ENCODE assay signal across 31 cellular contexts in the genomic region with DNA sequence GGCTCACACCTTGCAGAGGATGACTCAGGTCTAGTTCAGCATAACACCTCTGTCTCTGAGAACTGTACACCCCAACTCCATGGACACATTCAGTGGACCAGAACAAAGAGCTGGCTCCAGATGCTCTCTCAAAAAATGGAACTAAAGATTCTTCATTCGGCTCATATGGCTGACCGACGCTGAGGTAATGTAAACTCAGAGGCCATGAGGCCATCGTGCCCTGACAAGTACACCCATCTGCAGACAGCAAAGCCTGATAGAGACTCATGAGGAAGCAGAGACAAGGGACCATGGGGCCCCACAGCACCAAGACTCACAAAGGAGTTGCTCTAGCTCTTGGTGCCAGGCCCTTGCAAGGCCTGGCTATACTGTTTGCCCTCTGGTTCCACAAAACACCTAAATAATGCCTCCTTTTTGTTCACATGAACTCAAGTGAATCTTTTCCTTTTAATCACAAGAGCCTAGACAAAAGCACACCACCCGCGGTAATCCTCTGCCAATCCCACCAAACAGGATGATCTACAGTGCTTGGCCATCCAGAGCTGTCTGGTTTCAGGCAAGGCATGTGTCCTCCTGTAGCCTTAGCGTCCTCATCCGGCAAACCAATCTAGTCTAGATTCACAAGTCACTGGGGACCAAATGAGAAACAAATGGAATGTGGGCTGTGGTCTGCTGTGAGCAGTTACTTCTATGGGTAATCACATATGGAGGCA. TPM values are rescaled to one million over a fixed set of nuclear protein-coding genes. Genes with fewer than 3 reads are reported as not detected.
DNase-seq lines count a peak whose midpoint lies in the region; ATAC-seq lines count a peak whose summit lies in the region.
"Had no signal": no experiment of that assay in that cellular context is flagged by ENCODE, and none has a peak within 500 bp of the region (broad histone marks: within the 10 kb centered on the region; RNA-seq: fewer than 3 reads in every experiment).

No MANE protein-coding gene starts in this region.

- H3K9me3 ChIP-seq in T-helper 17 cell (ENCODE audit: control insufficient read depth, low read length, poor library complexity, severe bottlenecking): no peaks in the 10 kb centered on the region
- H3K9me3 ChIP-seq: neutrophil, right lobe of liver, SK-N-SH, stomach, tibial artery had no signal

- no peak for ATAC-seq in T-helper 17 cell
- no peak for ATAC-seq in HG03565 (IDR thresholded peaks at IDR 0.05; ENCODE audit: unreplicated experiment)
- ATAC-seq: GM23338, heart left ventricle, PC-3, right lobe of liver, Right ventricle myocardium inferior had no signal

- H3K27ac Mint-ChIP-seq in T-helper 17 cell: peak overlapping the region; percentile 49
- H3K27ac Mint-ChIP-seq: activated naive CD8-positive, alpha-beta T cell; activated T-cell treated with anti-CD3 and anti-CD28 coated beads, Interleukin-2, amount 50 U/mL, for 24 hours; GM23338; HFFc6 had no signal

- H3K27me3 Mint-ChIP-seq in T-helper 17 cell: no peaks in the 10 kb centered on the region
- H3K27me3 Mint-ChIP-seq: activated naive CD8-positive, alpha-beta T cell; activated T-cell treated with anti-CD3 and anti-CD28 coated beads, Interleukin-2, amount 50 U/mL, for 24 hours; CD8-positive, alpha-beta memory T cell had no signal

- in situ Hi-C loops in Caki2 (cut with HindIII; ENCODE audit: low pct_unique_long_range_greater_than_20kb, low sequenced_read_pairs): no loop called here

- peaks cover 28% of the 10 kb centered on the region for H3K4me1 Mint-ChIP-seq in T-helper 17 cell

- H3K36me3 Mint-ChIP-seq in T-helper 17 cell (ENCODE audit: low read depth): peaks cover 3% of the 10 kb centered on the region

- H3K4me3 Mint-ChIP-seq in T-helper 17 cell: no peak overlapping the region
- H3K4me3 Mint-ChIP-seq: activated naive CD8-positive, alpha-beta T cell; activated T-cell treated with anti-CD3 and anti-CD28 coated beads, Interleukin-2, amount 50 U/mL, for 24 hours; CD8-positive, alpha-beta memory T cell; GM23338; HFFc6 had no signal

- DNase-seq in Caki2 (ENCODE audit: low read depth) (peak; percentile 33), DMS79 treated with DMSO at 0.1 percent for 48 hours (lab: John Stamatoyannopoulos, UW) (peak; percentile 61), T-helper 17 cell (no peak), left kidney (ENCODE audit: low read depth, low spot score) (peak; percentile 40), superior temporal gyrus (ENCODE audit: extremely low spot score) (no peak)
- no peak for DNase-seq in activated CD4-positive, alpha-beta T cell treated with anti-CD3 and anti-CD28 coated beads for 4 hours
- DNase-seq: activated CD4-positive, CD25-positive, alpha-beta regulatory T cell; activated effector memory CD4-positive, alpha-beta T cell treated with anti-CD3 and anti-CD28 coated beads, Interleukin-2, amount 50 U/mL, for 16 hours; activated T-cell treated with anti-CD3 and anti-CD28 coated beads, Interleukin-2, amount 50 U/mL, for 24 hours; aorta; BE2C; CD8-positive, alpha-beta memory T cell; DND-41; effector CD8-positive, alpha-beta T cell; GF-D8; heart left ventricle; HFFc6; NCI-H1105; NCI-H187; NCI-H446 treated with DMSO at 0.1 percent for 48 hours; PC-3; right lobe of liver; SK-N-SH; stimulated activated CD8-positive, alpha-beta memory T cell treated with anti-CD3 and anti-CD28 coated beads, Interleukin-4, amount 100 ng/mL, for 48 hours; stomach; tibial artery had no signal

RNA-seq across cellular contexts. Expression of a gene that starts 22.8 kb away (rescaled TPM):
- 31.9 and 72.8 TPM in 2 replicates for total RNA-seq in Caki2 (2014; rRNA removed; shearing (Covaris generic); ENCODE audit: low replicate concordance)
- total RNA-seq in T-helper 17 cell: 10 to 100 TPM; 19.2 to 28.9 TPM

Comparison
In these comparisons a context has a peak if more than half of its experiments do, and no peak if none do; other contexts are left out.
1. DNase-seq: peak in Caki2 (single experiment), DMS79 treated with DMSO at 0.1 percent for 48 hours (single experiment) and left kidney (single experiment); none in T-helper 17 cell (0 of 3), superior temporal gyrus (single experiment) and activated CD4-positive, alpha-beta T cell treated with anti-CD3 and anti-CD28 coated beads for 4 hours (0 of 2).